Comparison of ENCODE assay signal across 13 cellular contexts in genomic region chr10:14782691-14783363, GRCh38. TPM values are rescaled to one million over a fixed set of nuclear protein-coding genes. Genes with fewer than 3 reads are reported as not detected.
DNase-seq lines count a peak whose midpoint lies in the region; ATAC-seq and TF ChIP-seq lines count a peak whose summit lies in the region.
"Had no signal": no experiment of that assay in that cellular context is flagged by ENCODE, and none has a peak within 500 bp of the region (broad histone marks: within the 10 kb centered on the region; RNA-seq: fewer than 3 reads in every experiment).

No MANE protein-coding gene starts in this region.

- peak; percentile 81 for ATAC-seq in activated CD4-positive, alpha-beta T cell treated with anti-CD3 and anti-CD28 coated beads for 36 hours
- ATAC-seq in sciatic nerve (peak; percentile 41), GM21367 (IDR thresholded peaks at IDR 0.05; ENCODE audit: unreplicated experiment) (no peak)
- ATAC-seq: GM12878 had no signal

- peak; percentile 17 for DNase-seq in activated CD4-positive, alpha-beta T cell treated with anti-CD3 and anti-CD28 coated beads for 36 hours
- DNase-seq in activated CD4-positive, alpha-beta T cell treated with anti-CD3 and anti-CD28 coated beads for 4 hours: no peak
- DNase-seq in RWPE1 (ENCODE audit: low spot score) (peak; percentile 69), epithelial cell of esophagus (ENCODE audit: low read depth) (peak; percentile 59), sciatic nerve (ENCODE audit: low spot score) (no peak), DMS153 (lab: John Stamatoyannopoulos, UW) (no peak), NCI-H1105 (lab: John Stamatoyannopoulos, UW) (no peak)
- DNase-seq: Right ventricle myocardium superior had no signal

- CTCF ChIA-PET in activated CD4-positive, alpha-beta T cell treated with anti-CD3 and anti-CD28 coated beads for 36 hours (lab: Charles Lee): no interaction called here
- CTCF ChIA-PET in RWPE1 (lab: Yijun Ruan, JAX): no interaction called here

- intact Hi-C loops in activated CD4-positive, alpha-beta T cell treated with anti-CD3 and anti-CD28 coated beads for 36 hours (cut with DNase I, micrococcal nuclease): no loop called here
- intact Hi-C loops in sciatic nerve (cut with DNase I): no loop called here

- H3K4me1 Mint-ChIP-seq in activated CD4-positive, alpha-beta T cell treated with anti-CD3 and anti-CD28 coated beads for 36 hours: peaks cover 7% of the 10 kb centered on the region

- TF ChIP-seq CTCF in RWPE1 (conservative IDR thresholded peaks at IDR 0.05; ENCODE audit: low read depth): no peak
- no peak for TF ChIP-seq CTCF in epithelial cell of esophagus (IDR thresholded peaks at IDR 0.05; ENCODE audit: insufficient read depth, low read depth, low read length, missing control alignments)

- H3K4me3 Mint-ChIP-seq in activated CD4-positive, alpha-beta T cell treated with anti-CD3 and anti-CD28 coated beads for 36 hours: no peak overlapping the region
- H3K4me3 Mint-ChIP-seq: natural killer cell treated with Interleukin-12 subunit alpha and Interleukin-12 subunit beta and Interleukin-15 and Interleukin-18, amount 100 ng/mL, for 72 hours had no signal

- H3K4me3 ChIP-seq in epithelial cell of esophagus (ENCODE audit: low read length): no peak overlapping the region
- H3K4me3 ChIP-seq: GM12878 had no signal

- peaks cover 6% of the 10 kb centered on the region for H3K9me3 Mint-ChIP-seq in activated CD4-positive, alpha-beta T cell treated with anti-CD3 and anti-CD28 coated beads for 36 hours (ENCODE audit: low read depth)
- H3K9me3 Mint-ChIP-seq: natural killer cell treated with Interleukin-12 subunit alpha and Interleukin-12 subunit beta and Interleukin-15 and Interleukin-18, amount 100 ng/mL, for 72 hours had no signal

- no peaks in the 10 kb centered on the region for H3K36me3 Mint-ChIP-seq in activated CD4-positive, alpha-beta T cell treated with anti-CD3 and anti-CD28 coated beads for 36 hours (ENCODE audit: low read depth)

- POLR2A ChIA-PET in activated CD4-positive, alpha-beta T cell treated with anti-CD3 and anti-CD28 coated beads for 36 hours (lab: Charles Lee): no interaction called here
- POLR2A ChIA-PET in RWPE1 (lab: Yijun Ruan, JAX; ENCODE audit: low non-redundant PET): no interaction called here

- H3K27ac ChIP-seq in RWPE1: peak overlapping the region; percentile 28; the same call in 1 of the 2 replicates
- H3K27ac ChIP-seq: 22Rv1 had no signal

- no peaks in the 10 kb centered on the region for H3K27me3 Mint-ChIP-seq in activated CD4-positive, alpha-beta T cell treated with anti-CD3 and anti-CD28 coated beads for 36 hours

- no peak overlapping the region for H3K27ac Mint-ChIP-seq in activated CD4-positive, alpha-beta T cell treated with anti-CD3 and anti-CD28 coated beads for 36 hours
- H3K27ac Mint-ChIP-seq: activated T-helper 2 cell treated with anti-CD3 and anti-CD28 coated beads, Interferon-gamma antibody, Interleukin-2, Interleukin-4, amounts not matched to agents 10 μg/mL and 5 μg/mL and 100 μg/mL, durations not matched to agents 14 hours and 24 hours and 36 hours had no signal

RNA-seq across cellular contexts. Expression of gene FAM107B, which starts 8.1 kb away (rescaled TPM):
- 100 to 1,000 TPM; 126 to 148 TPM for total RNA-seq in activated CD4-positive, alpha-beta T cell treated with anti-CD3 and anti-CD28 coated beads for 36 hours
- 23.7 TPM for total RNA-seq in sciatic nerve

RNA-seq across cellular contexts. Expression of gene CDNF, which starts 55.0 kb away (rescaled TPM):
- total RNA-seq in activated CD4-positive, alpha-beta T cell treated with anti-CD3 and anti-CD28 coated beads for 36 hours: 1 to 10 TPM; 2.5 to 2.7 TPM
- total RNA-seq in sciatic nerve: 3.5 TPM

RNA-seq across cellular contexts. Expression of gene HSPA14, which starts 55.3 kb away (rescaled TPM):
- 10 to 100 TPM; 26.1 to 36.0 TPM for total RNA-seq in activated CD4-positive, alpha-beta T cell treated with anti-CD3 and anti-CD28 coated beads for 36 hours
- 10.2 TPM for total RNA-seq in sciatic nerve

RNA-seq across cellular contexts. Expression of gene MSANTD7, which starts 55.3 kb away (rescaled TPM):
- 10 to 100 TPM; 19.2 to 22.9 TPM for total RNA-seq in activated CD4-positive, alpha-beta T cell treated with anti-CD3 and anti-CD28 coated beads for 36 hours
- total RNA-seq in sciatic nerve: 7.8 TPM

Comparison
In these comparisons a context has a peak if more than half of its experiments do, and no peak if none do; other contexts are left out.
1. DNase-seq: peak in activated CD4-positive, alpha-beta T cell treated with anti-CD3 and anti-CD28 coated beads for 36 hours (single experiment), RWPE1 (single experiment) and epithelial cell of esophagus (single experiment); none in activated CD4-positive, alpha-beta T cell treated with anti-CD3 and anti-CD28 coated beads for 4 hours (0 of 2), sciatic nerve (single experiment), DMS153 (single experiment) and NCI-H1105 (single experiment).